In the genomic region with DNA sequence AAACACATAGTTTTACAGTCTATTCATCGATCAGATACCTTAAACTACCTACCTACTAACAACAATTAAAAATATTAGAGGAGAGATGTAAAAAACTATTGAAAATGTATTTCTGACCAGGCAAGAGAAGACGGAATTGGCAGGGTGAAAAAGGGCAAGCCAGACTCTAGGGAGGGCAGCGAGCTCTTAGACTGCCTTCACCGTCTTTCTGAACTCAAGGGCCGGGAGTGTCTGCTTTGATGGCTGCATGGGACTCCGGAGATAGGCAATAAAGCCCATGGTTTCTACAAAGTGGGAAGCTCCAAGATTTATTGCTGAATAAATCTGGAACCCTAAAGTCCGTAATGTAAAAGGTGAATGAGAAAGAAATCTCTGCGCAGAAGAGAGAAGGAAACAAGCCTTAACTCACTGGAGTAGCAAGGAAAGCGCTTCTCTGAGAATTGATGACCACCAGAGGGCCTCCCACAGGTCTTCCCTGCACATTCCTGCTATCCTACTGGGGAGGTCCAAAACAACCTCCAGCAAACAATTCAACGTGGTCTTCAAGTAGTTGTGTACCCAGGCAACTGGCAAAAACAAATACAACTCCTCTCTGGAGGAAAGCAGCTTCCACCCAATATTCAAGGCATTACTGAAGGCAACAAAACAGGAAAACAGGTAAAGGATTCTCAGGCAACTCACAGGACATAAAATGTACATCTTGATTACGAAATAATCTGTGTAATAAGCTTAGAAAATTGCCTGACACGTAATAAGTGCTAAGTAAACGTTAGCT, we compare ENCODE assay signal across 8 cellular contexts.
DNase-seq lines count a peak whose midpoint lies in the region; ATAC-seq and TF ChIP-seq lines count a peak whose summit lies in the region.

No MANE protein-coding gene starts in this region.

- intact Hi-C loops in MCF 10A (cut with micrococcal nuclease) (loop anchor here (1.0 to 5.0 kb wide), 2 partner anchors 165 to 415 kb away; no protein-coding TSS in a partner anchor), breast epithelium (cut with DNase I; ENCODE audit: low total_unique reads) (no loop called here), transverse colon (cut with DNase I; ENCODE audit: low total_unique reads) (no loop called here)

- TF ChIP-seq EP300 in transverse colon (IDR thresholded peaks at IDR 0.05; ENCODE audit: low read depth) = no peak

- H3K4me1 ChIP-seq in breast epithelium (no peaks in the 10 kb centered on the region), Peyer's patch (no peaks in the 10 kb centered on the region), transverse colon (peaks cover 0 to 3% (median 0%) of the 10 kb centered on the region in 4 donors)

- no peak overlapping the region for H3K27ac Mint-ChIP-seq in MCF 10A (ENCODE audit: low read depth, unreplicated experiment)

- H3K36me3 ChIP-seq in breast epithelium (no peaks in the 10 kb centered on the region), Peyer's patch (no peaks in the 10 kb centered on the region), transverse colon (no peaks in the 10 kb centered on the region)

- H3K4me3 ChIP-seq in breast epithelium (no peak overlapping the region), Peyer's patch (no peak overlapping the region), foreskin fibroblast (ENCODE audit: low read depth in 1 of 2, low read length in 2 of 2) (no peak overlapping the region), transverse colon (no peak overlapping the region)

- H3K9me3 Mint-ChIP-seq in MCF 10A (ENCODE audit: unreplicated experiment) = no peaks in the 10 kb centered on the region

- in situ Hi-C loops in transverse colon (cut with MboI; ENCODE audit: low pct_ligation_motif_present in 1 of 4, low pct_unique_long_range_greater_than_20kb in 1 of 4, low sequenced_read_pairs in 3 of 4) = no loop called here

- no peak overlapping the region for H3K4me3 Mint-ChIP-seq in MCF 10A (ENCODE audit: unreplicated experiment)

- H3K36me3 Mint-ChIP-seq in MCF 10A (ENCODE audit: insufficient read depth, unreplicated experiment) = no peaks in the 10 kb centered on the region

- CTCF ChIA-PET in MCF 10A (lab: Yijun Ruan, JAX) = interaction anchor here (0.6 to 0.9 kb wide), 4 partner anchors 17 to 1406 kb away, joined by 3 read pairs; no protein-coding TSS in a partner anchor

- H3K9me3 ChIP-seq in breast epithelium = no peaks in the 10 kb centered on the region
- H3K9me3 ChIP-seq in Peyer's patch = no peaks in the 10 kb centered on the region
- H3K9me3 ChIP-seq in transverse colon = no peaks in the 10 kb centered on the region

- H3K27me3 ChIP-seq in breast epithelium (no peaks in the 10 kb centered on the region), Peyer's patch (no peaks in the 10 kb centered on the region), transverse colon (no peaks in the 10 kb centered on the region)

- no peak for ATAC-seq in HG03460 (IDR thresholded peaks at IDR 0.05; ENCODE audit: unreplicated experiment)

- TF ChIP-seq POLR2A in breast epithelium (IDR thresholded peaks at IDR 0.05) = no peak
- no peak for TF ChIP-seq POLR2A in Peyer's patch (IDR thresholded peaks at IDR 0.05)
- no peak for TF ChIP-seq POLR2A in transverse colon (IDR thresholded peaks at IDR 0.05)

- POLR2A ChIA-PET in MCF 10A (lab: Yijun Ruan, JAX) = interaction anchor here (0.6 kb wide), 1 partner anchor 176 kb away, joined by 3 read pairs; no protein-coding TSS in a partner anchor

- BruUV-seq in MCF 10A (replicated peaks; lab: Mats Ljungman, UMichigan) = no TSS peak

- H3K27ac ChIP-seq in breast epithelium = no peak overlapping the region
- no peak overlapping the region for H3K27ac ChIP-seq in Peyer's patch
- H3K27ac ChIP-seq in transverse colon = no peak overlapping the region

- 64 to 69% methylated on average over 11 to 13 of the region's 13 CpGs for WGBS in transverse colon (ENCODE audit: low coverage in 1 of 2), 2 donors

- H3K27me3 Mint-ChIP-seq in MCF 10A (ENCODE audit: insufficient read depth, unreplicated experiment) = no peaks in the 10 kb centered on the region

- TF ChIP-seq CTCF in MCF 10A (IDR thresholded peaks at IDR 0.05; ENCODE audit: unreplicated experiment) (peak; percentile 47), breast epithelium (IDR thresholded peaks at IDR 0.05) (no peak), Peyer's patch (IDR thresholded peaks at IDR 0.05) (peak in 5 of 6 experiments; percentile 19 to 38 (median 27)), foreskin fibroblast (IDR thresholded peaks at IDR 0.05; ENCODE audit: low read depth, low read length) (peak; percentile 8), transverse colon (IDR thresholded peaks at IDR 0.05) (peak; percentile 23 to 40 (median 38))

- peak; percentile 64 for DNase-seq in MCF 10A (ENCODE audit: unreplicated experiment)
- DNase-seq in breast epithelium (ENCODE audit: low spot score in 2 of 2) = no peak
- DNase-seq in Peyer's patch = no peak
- peak in 1 of 2 donors; percentile 33 for DNase-seq in foreskin fibroblast
- DNase-seq in transverse colon = peak; percentile 15
- DNase-seq in stimulated activated CD4-positive, alpha-beta T cell treated with anti-CD3 and anti-CD28 coated beads, Interleukin-4, amount 100 ng/mL, for 24 hours = no peak
- DNase-seq in GM19238 (ENCODE audit: insufficient read length, low spot score) = no peak

- peaks cover 10% of the 10 kb centered on the region for H3K4me1 Mint-ChIP-seq in MCF 10A (ENCODE audit: insufficient read depth, unreplicated experiment)

Comparison
In these comparisons a context has a peak if more than half of its experiments do, and no peak if none do; other contexts are left out.
1. DNase-seq: peak in MCF 10A (single experiment) and transverse colon (single experiment); none in breast epithelium (0 of 2), Peyer's patch (0 of 3), stimulated activated CD4-positive, alpha-beta T cell treated with anti-CD3 and anti-CD28 coated beads, Interleukin-4, amount 100 ng/mL, for 24 hours (single experiment) and GM19238 (single experiment).
2. CTCF ChIP-seq: peak in MCF 10A (single experiment), Peyer's patch (5 of 6), foreskin fibroblast (single experiment) and transverse colon (5 of 5); none in breast epithelium (0 of 3).